In genomic region chr5:80399553-80400239, GRCh38 we compare ENCODE assay signal across 9 cellular contexts. TPM values are rescaled to one million over a fixed set of nuclear protein-coding genes. Genes with fewer than 3 reads are reported as not detected.
A peak's percentile ranks its signal among the peaks of the same experiment; 100 is the strongest.
DNase-seq lines count a peak whose midpoint lies in the region; ATAC-seq and TF ChIP-seq lines count a peak whose summit lies in the region.
"Had no signal": no experiment of that assay in that cellular context is flagged by ENCODE, and none has a peak within 500 bp of the region (broad histone marks: within the 10 kb centered on the region; RNA-seq: fewer than 3 reads in every experiment).

No MANE protein-coding gene starts in this region.

- POLR2A ChIA-PET in PC-3 (lab: Charles Lee; ENCODE audit: unreplicated experiment), result no interaction called here

- H3K27ac ChIP-seq in PC-3 (ENCODE audit: low read length), result no peak overlapping the region
- H3K27ac ChIP-seq: 22Rv1 had no signal

- H3K36me3 ChIP-seq in PC-3 (ENCODE audit: low read depth, low read length), result no peaks in the 10 kb centered on the region

- ATAC-seq in HG02852 (IDR thresholded peaks at IDR 0.05; ENCODE audit: unreplicated experiment) (peak; percentile 71), PC-3 (no peak)

- H3K27me3 ChIP-seq in PC-3 (ENCODE audit: low read length), result no peaks in the 10 kb centered on the region

- no peaks in the 10 kb centered on the region for H3K4me1 ChIP-seq in PC-3 (ENCODE audit: insufficient read depth, low read length)

- H3K9ac ChIP-seq in PC-3 (ENCODE audit: low read length), result no peak overlapping the region

- no peak overlapping the region for H3K4me3 ChIP-seq in PC-3 (ENCODE audit: low read length)

- H3K4me2 ChIP-seq in PC-3 (ENCODE audit: low read length), result no peak overlapping the region

- no TSS peak for BruUV-seq in PC-3 (replicated peaks; lab: Mats Ljungman, UMichigan)

- H2AFZ ChIP-seq in PC-3 (ENCODE audit: low read length), result no peak overlapping the region

- no peaks in the 10 kb centered on the region for H3K79me2 ChIP-seq in PC-3 (ENCODE audit: low read length)

- H3F3A ChIP-seq in PC-3 (ENCODE audit: low read length, unreplicated experiment), result no peaks in the 10 kb centered on the region

- DNase-seq in DMS 273 (lab: John Stamatoyannopoulos, UW; ENCODE audit: unreplicated experiment) (peak; percentile 14), DMS 273 treated with DMSO at 0.1 percent for 48 hours (lab: John Stamatoyannopoulos, UW) (no peak), PC-3 (peak; percentile 8), kidney glomerular epithelial cell (lab: John Stamatoyannopoulos, UW) (peak; percentile 9), T1000 (lab: John Stamatoyannopoulos, UW) (no peak), amniotic stem cell (lab: John Stamatoyannopoulos, UW) (no peak)
- no peak for DNase-seq in activated naive CD4-positive, alpha-beta T cell (lab: John Stamatoyannopoulos, UW)

- CTCF ChIA-PET in PC-3 (lab: Charles Lee), result no interaction called here

- no peaks in the 10 kb centered on the region for H3K9me2 ChIP-seq in PC-3 (replicated peaks; ENCODE audit: low read length)

- H4K20me1 ChIP-seq in PC-3 (ENCODE audit: low read length), result no peaks in the 10 kb centered on the region

- TF ChIP-seq CTCF in PC-3 (conservative IDR thresholded peaks at IDR 0.05; ENCODE audit: low read depth, low read length), result no peak

- intact Hi-C loops in PC-3 (cut with micrococcal nuclease), result no loop called here

- H3K9me3 ChIP-seq in PC-3 (ENCODE audit: low read length), result no peaks in the 10 kb centered on the region

RNA-seq across cellular contexts. Expression of gene ZFYVE16, which starts 8.2 kb away (rescaled TPM):
- total RNA-seq in PC-3 (2014; rRNA removed), result 7.3 and 9.7 TPM in 2 replicates

Comparison
In these comparisons a context has a peak if more than half of its experiments do, and no peak if none do; other contexts are left out.
1. DNase-seq: peak in DMS 273 (single experiment), PC-3 (single experiment) and kidney glomerular epithelial cell (single experiment); none in DMS 273 treated with DMSO at 0.1 percent for 48 hours (single experiment), T1000 (single experiment), amniotic stem cell (single experiment) and activated naive CD4-positive, alpha-beta T cell (0 of 4).